Comparison of ENCODE assay signal across 25 cellular contexts in the genomic region with DNA sequence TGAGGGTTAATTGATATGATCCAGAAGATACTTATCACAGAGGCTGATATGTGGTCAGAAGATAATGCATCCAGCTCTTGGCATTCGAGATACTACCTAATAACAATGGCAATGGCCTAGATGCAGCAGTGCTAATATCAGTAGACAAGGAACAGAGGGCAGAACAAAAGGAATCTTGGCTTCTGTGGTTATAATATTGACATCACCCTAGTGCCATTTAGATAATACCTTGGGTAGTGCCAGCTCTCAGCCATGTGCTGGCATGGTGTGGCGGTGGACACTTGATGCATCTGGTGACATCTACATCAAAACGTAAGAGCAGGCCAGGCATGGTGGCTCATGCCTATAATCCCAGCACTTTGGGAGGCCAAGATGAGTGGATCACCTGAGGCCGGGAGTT.
"Had no signal": no experiment of that assay in that cellular context is flagged by ENCODE, and none has a peak within 500 bp of the region (broad histone marks: within the 10 kb centered on the region; RNA-seq: fewer than 3 reads in every experiment).

No MANE protein-coding gene starts in this region.

- DNase-seq: colonic mucosa; cortex of kidney; dermis blood vessel endothelial cell; dorsolateral prefrontal cortex; effector CD4-positive, alpha-beta T cell; effector CD8-positive, alpha-beta T cell; effector memory CD4-positive, alpha-beta T cell; effector memory CD8-positive, alpha-beta T cell; endodermal cell; erythroblast; esophagus squamous epithelium; foreskin fibroblast; foreskin keratinocyte; foreskin melanocyte; gastrocnemius medialis; glutamatergic neuron; head of caudate nucleus; heart left ventricle; heart right ventricle had no signal

- ATAC-seq: effector memory CD8-positive, alpha-beta T cell; esophagus mucosa; foreskin keratinocyte; gastrocnemius medialis; gastroesophageal sphincter; heart left ventricle; heart right ventricle had no signal

- H3K27me3 Mint-ChIP-seq: dendritic cell treated with granulocyte-macrophage colony-stimulating factor and Interleukin-4, amounts not matched to agents 40 ng/mL and 50 ng/mL, for 4 days; effector memory CD8-positive, alpha-beta T cell had no signal

- H3K4me3 Mint-ChIP-seq: dendritic cell treated with granulocyte-macrophage colony-stimulating factor and Interleukin-4, amounts not matched to agents 40 ng/mL and 50 ng/mL, for 4 days; effector memory CD8-positive, alpha-beta T cell; endodermal cell had no signal

- H3K4me3 ChIP-seq: colonic mucosa, dorsolateral prefrontal cortex, esophagus muscularis mucosa, esophagus squamous epithelium, gastrocnemius medialis, gastroesophageal sphincter, heart left ventricle, heart right ventricle, hepatocyte had no signal

- H3K27ac Mint-ChIP-seq: dendritic cell treated with granulocyte-macrophage colony-stimulating factor and Interleukin-4, amounts not matched to agents 40 ng/mL and 50 ng/mL, for 4 days; effector memory CD8-positive, alpha-beta T cell; endodermal cell had no signal

- H3K27ac ChIP-seq: colonic mucosa, dorsolateral prefrontal cortex, epithelial cell of prostate, esophagus muscularis mucosa, esophagus squamous epithelium, foreskin keratinocyte, gastrocnemius medialis, gastroesophageal sphincter, heart left ventricle, heart right ventricle, hepatocyte had no signal

- H3K9me3 Mint-ChIP-seq: dendritic cell treated with granulocyte-macrophage colony-stimulating factor and Interleukin-4, amounts not matched to agents 40 ng/mL and 50 ng/mL, for 4 days; endodermal cell had no signal
